Comparison of ENCODE assay signal across 8 cellular contexts in genomic region chr19:18590273-18591272, GRCh38. TPM values are rescaled to one million over a fixed set of nuclear protein-coding genes. Genes with fewer than 3 reads are reported as not detected.
DNase-seq lines count a peak whose midpoint lies in the region; ATAC-seq lines count a peak whose summit lies in the region.

No MANE protein-coding gene starts in this region.

- H3K27ac Mint-ChIP-seq in activated T-helper 2 cell treated with anti-CD3 and anti-CD28 coated beads, Interferon-gamma antibody, Interleukin-2, Interleukin-4, amounts not matched to agents 10 μg/mL and 5 μg/mL and 100 μg/mL, durations not matched to agents 14 hours and 24 hours and 36 hours = peak overlapping the region; percentile 92
- peak overlapping the region; percentile 94 for H3K27ac Mint-ChIP-seq in stimulated activated effector memory CD8-positive, alpha-beta T cell treated with anti-CD3 and anti-CD28 coated beads, Interleukin-12 subunit alpha, Interleukin-12 subunit beta, amount 100 ng/mL, for 72 hours

- peaks cover 28% of the 10 kb centered on the region for H3K36me3 Mint-ChIP-seq in activated T-helper 2 cell treated with anti-CD3 and anti-CD28 coated beads, Interferon-gamma antibody, Interleukin-2, Interleukin-4, amounts not matched to agents 10 μg/mL and 5 μg/mL and 100 μg/mL, durations not matched to agents 14 hours and 24 hours and 36 hours (ENCODE audit: low read depth)
- H3K36me3 Mint-ChIP-seq in stimulated activated effector memory CD8-positive, alpha-beta T cell treated with anti-CD3 and anti-CD28 coated beads, Interleukin-12 subunit alpha, Interleukin-12 subunit beta, amount 100 ng/mL, for 72 hours = peaks cover 34% of the 10 kb centered on the region

- ATAC-seq in stimulated activated effector memory CD8-positive, alpha-beta T cell treated with anti-CD3 and anti-CD28 coated beads, Interleukin-12 subunit alpha, Interleukin-12 subunit beta, amount 100 ng/mL, for 72 hours = no peak
- no peak for ATAC-seq in GM21786 (IDR thresholded peaks at IDR 0.05; ENCODE audit: unreplicated experiment)
- ATAC-seq in GM18519 (IDR thresholded peaks at IDR 0.05; ENCODE audit: low FRiP score, unreplicated experiment) = no peak
- ATAC-seq in HG03571 (IDR thresholded peaks at IDR 0.05; ENCODE audit: unreplicated experiment) = no peak

- peak; percentile 96 for DNase-seq in DMS153 (lab: John Stamatoyannopoulos, UW)
- DNase-seq in NCI-H1417 (lab: John Stamatoyannopoulos, UW) = peak in 2 of 3 experiments; percentile 86 to 93
- no peak for DNase-seq in activated T-helper 2 cell treated with anti-CD3 and anti-CD28 coated beads, Interferon-gamma antibody, Interleukin-2, Interleukin-4, amounts not matched to agents 10 μg/mL and 5 μg/mL and 100 μg/mL, durations not matched to agents 14 hours and 24 hours and 36 hours (ENCODE audit: low spot score)
- peak; percentile 97 for DNase-seq in iPS DF 19.7 (ENCODE audit: low read depth, low spot score)
- DNase-seq in stimulated activated effector memory CD8-positive, alpha-beta T cell treated with anti-CD3 and anti-CD28 coated beads, Interleukin-12 subunit alpha, Interleukin-12 subunit beta, amount 100 ng/mL, for 72 hours (ENCODE audit: low spot score in 2 of 2) = no peak

- no peaks in the 10 kb centered on the region for H3K9me3 Mint-ChIP-seq in activated T-helper 2 cell treated with anti-CD3 and anti-CD28 coated beads, Interferon-gamma antibody, Interleukin-2, Interleukin-4, amounts not matched to agents 10 μg/mL and 5 μg/mL and 100 μg/mL, durations not matched to agents 14 hours and 24 hours and 36 hours
- H3K9me3 Mint-ChIP-seq in stimulated activated effector memory CD8-positive, alpha-beta T cell treated with anti-CD3 and anti-CD28 coated beads, Interleukin-12 subunit alpha, Interleukin-12 subunit beta, amount 100 ng/mL, for 72 hours = no peaks in the 10 kb centered on the region

- H3K4me3 Mint-ChIP-seq in activated T-helper 2 cell treated with anti-CD3 and anti-CD28 coated beads, Interferon-gamma antibody, Interleukin-2, Interleukin-4, amounts not matched to agents 10 μg/mL and 5 μg/mL and 100 μg/mL, durations not matched to agents 14 hours and 24 hours and 36 hours (ENCODE audit: low read depth) = peak overlapping the region; percentile 84
- peak overlapping the region; percentile 84 for H3K4me3 Mint-ChIP-seq in stimulated activated effector memory CD8-positive, alpha-beta T cell treated with anti-CD3 and anti-CD28 coated beads, Interleukin-12 subunit alpha, Interleukin-12 subunit beta, amount 100 ng/mL, for 72 hours

- intact Hi-C loops in activated T-helper 2 cell treated with anti-CD3 and anti-CD28 coated beads, Interferon-gamma antibody, Interleukin-2, Interleukin-4, amounts not matched to agents 10 μg/mL and 5 μg/mL and 100 μg/mL, durations not matched to agents 14 hours and 24 hours and 36 hours (cut with micrococcal nuclease) = loop anchor here (5.0 kb wide), 1 partner anchor 257 kb away; no protein-coding TSS in a partner anchor

- H3K4me1 Mint-ChIP-seq in activated T-helper 2 cell treated with anti-CD3 and anti-CD28 coated beads, Interferon-gamma antibody, Interleukin-2, Interleukin-4, amounts not matched to agents 10 μg/mL and 5 μg/mL and 100 μg/mL, durations not matched to agents 14 hours and 24 hours and 36 hours (ENCODE audit: low read depth) = peaks cover 30% of the 10 kb centered on the region
- H3K4me1 Mint-ChIP-seq in stimulated activated effector memory CD8-positive, alpha-beta T cell treated with anti-CD3 and anti-CD28 coated beads, Interleukin-12 subunit alpha, Interleukin-12 subunit beta, amount 100 ng/mL, for 72 hours = peaks cover 52% of the 10 kb centered on the region

- H3K27me3 Mint-ChIP-seq in activated T-helper 2 cell treated with anti-CD3 and anti-CD28 coated beads, Interferon-gamma antibody, Interleukin-2, Interleukin-4, amounts not matched to agents 10 μg/mL and 5 μg/mL and 100 μg/mL, durations not matched to agents 14 hours and 24 hours and 36 hours (ENCODE audit: low read depth) = peaks cover 7% of the 10 kb centered on the region

RNA-seq across cellular contexts. Expression of gene REX1BD, which starts 2.0 kb away (rescaled TPM):
- total RNA-seq in activated T-helper 2 cell treated with anti-CD3 and anti-CD28 coated beads, Interferon-gamma antibody, Interleukin-2, Interleukin-4, amounts not matched to agents 10 μg/mL and 5 μg/mL and 100 μg/mL, durations not matched to agents 14 hours and 24 hours and 36 hours = 122 and 132 TPM in 2 replicates

RNA-seq across cellular contexts. Expression of gene CRLF1, which starts 16.0 kb away (rescaled TPM):
- total RNA-seq in activated T-helper 2 cell treated with anti-CD3 and anti-CD28 coated beads, Interferon-gamma antibody, Interleukin-2, Interleukin-4, amounts not matched to agents 10 μg/mL and 5 μg/mL and 100 μg/mL, durations not matched to agents 14 hours and 24 hours and 36 hours = not detected in 2 replicates

RNA-seq across cellular contexts. Expression of gene UBA52, which starts 18.9 kb away (rescaled TPM):
- total RNA-seq in activated T-helper 2 cell treated with anti-CD3 and anti-CD28 coated beads, Interferon-gamma antibody, Interleukin-2, Interleukin-4, amounts not matched to agents 10 μg/mL and 5 μg/mL and 100 μg/mL, durations not matched to agents 14 hours and 24 hours and 36 hours = 1,564 and 1,579 TPM in 2 replicates

RNA-seq across cellular contexts. Expression of gene TMEM59L, which starts 22.1 kb away (rescaled TPM):
- total RNA-seq in activated T-helper 2 cell treated with anti-CD3 and anti-CD28 coated beads, Interferon-gamma antibody, Interleukin-2, Interleukin-4, amounts not matched to agents 10 μg/mL and 5 μg/mL and 100 μg/mL, durations not matched to agents 14 hours and 24 hours and 36 hours = not detected in 2 replicates

RNA-seq across cellular contexts. Expression of gene KXD1, which starts 32.9 kb away (rescaled TPM):
- 132 and 141 TPM in 2 replicates for total RNA-seq in activated T-helper 2 cell treated with anti-CD3 and anti-CD28 coated beads, Interferon-gamma antibody, Interleukin-2, Interleukin-4, amounts not matched to agents 10 μg/mL and 5 μg/mL and 100 μg/mL, durations not matched to agents 14 hours and 24 hours and 36 hours

Comparison
In these comparisons a context has a peak if more than half of its experiments do, and no peak if none do; other contexts are left out.
1. DNase-seq: peak in DMS153 (single experiment), NCI-H1417 (2 of 3) and iPS DF 19.7 (single experiment); none in activated T-helper 2 cell treated with anti-CD3 and anti-CD28 coated beads, Interferon-gamma antibody, Interleukin-2, Interleukin-4, amounts not matched to agents 10 μg/mL and 5 μg/mL and 100 μg/mL, durations not matched to agents 14 hours and 24 hours and 36 hours (single experiment) and stimulated activated effector memory CD8-positive, alpha-beta T cell treated with anti-CD3 and anti-CD28 coated beads, Interleukin-12 subunit alpha, Interleukin-12 subunit beta, amount 100 ng/mL, for 72 hours (0 of 2).